Comparison of ENCODE assay signal across 26 cellular contexts in the genomic region with DNA sequence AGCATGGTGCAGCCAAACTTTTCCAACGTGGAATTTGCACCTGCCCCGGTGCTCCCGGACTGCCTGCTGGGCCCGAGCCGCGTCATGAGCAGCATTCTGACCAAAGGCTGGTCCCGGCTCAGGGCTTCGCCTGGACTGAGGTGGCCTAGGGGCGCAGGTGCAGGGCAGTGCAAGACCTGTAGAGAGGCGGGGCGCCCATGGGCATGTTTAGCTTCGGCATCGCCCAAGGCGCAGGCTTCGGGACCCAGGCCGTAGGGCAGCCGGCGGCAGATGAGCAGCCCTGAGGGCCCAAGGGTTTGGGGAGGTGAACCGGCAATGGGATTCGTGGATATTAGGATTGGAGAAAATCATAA. TPM values are rescaled to one million over a fixed set of nuclear protein-coding genes. Genes with fewer than 3 reads are reported as not detected.
DNase-seq lines count a peak whose midpoint lies in the region; ATAC-seq and TF ChIP-seq lines count a peak whose summit lies in the region.
"Had no signal": no experiment of that assay in that cellular context is flagged by ENCODE, and none has a peak within 500 bp of the region (broad histone marks: within the 10 kb centered on the region; RNA-seq: fewer than 3 reads in every experiment).

No MANE protein-coding gene starts in this region.

- no peak overlapping the region for H2BK15ac ChIP-seq in H9 (ENCODE audit: low read depth, low read length)

- H4K5ac ChIP-seq in H9 (ENCODE audit: insufficient read length, low read depth, low read length): no peak overlapping the region

- H3K4me2 ChIP-seq in H9 (ENCODE audit: insufficient read depth, insufficient read length, low read length): peak overlapping the region; percentile 4
- no peak overlapping the region for H3K4me2 ChIP-seq in osteoblast (ENCODE audit: insufficient read depth, low read length)

- H2AFZ ChIP-seq in H9 (ENCODE audit: low read length) (no peak overlapping the region), osteoblast (ENCODE audit: low read length) (no peak overlapping the region)

- no peaks in the 10 kb centered on the region for H3K36me3 ChIP-seq in effector memory CD4-positive, alpha-beta T cell (ENCODE audit: control insufficient read depth, insufficient read depth, low read length)
- no peaks in the 10 kb centered on the region for H3K36me3 ChIP-seq in osteoblast (ENCODE audit: insufficient read depth, low read length)
- no peaks in the 10 kb centered on the region for H3K36me3 ChIP-seq in thyroid gland
- H3K36me3 ChIP-seq: neural progenitor cell, SJSA1 had no signal

- H2BK120ac ChIP-seq in H9 (ENCODE audit: low read depth, low read length, poor library complexity, severe bottlenecking): no peak overlapping the region

- intact Hi-C loops in activated naive CD4-positive, alpha-beta T cell treated with anti-CD3 and anti-CD28 coated beads for 36 hours (cut with micrococcal nuclease): no loop called here
- intact Hi-C loops in thyroid gland (cut with DNase I): no loop called here

- H3K27me3 ChIP-seq in H9 (ENCODE audit: insufficient read depth, low read length): peaks cover 14% of the 10 kb centered on the region
- no peaks in the 10 kb centered on the region for H3K27me3 ChIP-seq in effector memory CD4-positive, alpha-beta T cell (replicated peaks; ENCODE audit: control insufficient read depth, insufficient read depth, low read length, poor library complexity, severe bottlenecking)
- peaks cover 28% of the 10 kb centered on the region for H3K27me3 ChIP-seq in osteoblast (ENCODE audit: insufficient read depth, low read length)
- H3K27me3 ChIP-seq in thyroid gland: peaks cover 7% of the 10 kb centered on the region

- no peaks in the 10 kb centered on the region for H3K36me3 Mint-ChIP-seq in activated naive CD4-positive, alpha-beta T cell treated with anti-CD3 and anti-CD28 coated beads for 36 hours (ENCODE audit: low read depth)
- H3K36me3 Mint-ChIP-seq in H9 (ENCODE audit: insufficient read depth in 1 of 3, low read depth in 3 of 3): no peaks in the 10 kb centered on the region
- H3K36me3 Mint-ChIP-seq: neural progenitor cell; stimulated activated naive B cell treated with anti-CD40 and anti-IgM and Interleukin-4, amounts not matched to agents 10 μg/mL and 1 μg/mL and 100 μg/mL, for 72 hours had no signal

- H3K27ac ChIP-seq in H9 (ENCODE audit: insufficient read length, low read depth, low read length) (no peak overlapping the region), osteoblast (ENCODE audit: low read depth, low read length) (no peak overlapping the region), thyroid gland (no peak overlapping the region)
- peak overlapping the region; percentile 53 for H3K27ac ChIP-seq in effector memory CD4-positive, alpha-beta T cell (ENCODE audit: insufficient read depth, low read length, poor library complexity, severe bottlenecking)
- H3K27ac ChIP-seq: neural progenitor cell, SJSA1 had no signal

- no peak overlapping the region for H2BK20ac ChIP-seq in H9 (ENCODE audit: low read depth, low read length, poor library complexity, severe bottlenecking)

- no peak overlapping the region for H3K56ac ChIP-seq in H9 (ENCODE audit: insufficient read length, low read depth, low read length)

- no peak overlapping the region for H3K27ac Mint-ChIP-seq in activated naive CD4-positive, alpha-beta T cell treated with anti-CD3 and anti-CD28 coated beads for 36 hours
- no peak overlapping the region for H3K27ac Mint-ChIP-seq in H9
- H3K27ac Mint-ChIP-seq: neural progenitor cell; progenitor cell of endocrine pancreas; stimulated activated naive B cell treated with anti-CD40 and anti-IgM and Interleukin-4, amounts not matched to agents 10 μg/mL and 1 μg/mL and 100 μg/mL, for 72 hours; T-helper 1 cell treated with Interleukin-12 subunit alpha and Interleukin-12 subunit beta and Interleukin-4 antibody, amounts not matched to agents 30 μg/mL and 1 μg/mL, for 36 hours had no signal

- H3K23ac ChIP-seq in H9 (ENCODE audit: insufficient read length, low read depth, low read length): no peak overlapping the region

- no peak for TF ChIP-seq POLR2A in thyroid gland (IDR thresholded peaks at IDR 0.05)

- peak overlapping the region; percentile 64 for H3K4me3 ChIP-seq in effector memory CD4-positive, alpha-beta T cell (ENCODE audit: insufficient read depth, low read depth, low read length, poor library complexity, severe bottlenecking)
- H3K4me3 ChIP-seq in osteoblast (ENCODE audit: insufficient read depth, low read length): no peak overlapping the region
- H3K4me3 ChIP-seq in thyroid gland (replicated peaks in 1 of 3): no peak overlapping the region
- H3K4me3 ChIP-seq: SJSA1 had no signal

- no peak overlapping the region for H3K18ac ChIP-seq in H9 (ENCODE audit: insufficient read length, low read depth, low read length)

- H3K79me1 ChIP-seq in H9 (ENCODE audit: insufficient read depth, low read depth, low read length, poor library complexity, severe bottlenecking): no peaks in the 10 kb centered on the region

- H3K4me3 Mint-ChIP-seq in activated naive CD4-positive, alpha-beta T cell treated with anti-CD3 and anti-CD28 coated beads for 36 hours: peak overlapping the region; percentile 38
- H3K4me3 Mint-ChIP-seq in H9: no peak overlapping the region

- no peak overlapping the region for H4K91ac ChIP-seq in H9 (ENCODE audit: insufficient read length, low read depth, low read length)

- peaks cover 7% of the 10 kb centered on the region for H3K9me3 Mint-ChIP-seq in activated naive CD4-positive, alpha-beta T cell treated with anti-CD3 and anti-CD28 coated beads for 36 hours
- H3K9me3 Mint-ChIP-seq in H9: peaks cover 0 to 2% of the 10 kb centered on the region in 2 experiments; a peak in 1 of 5 replicates

- H3K4me1 ChIP-seq in H9 (ENCODE audit: insufficient read depth, low read length) (no peaks in the 10 kb centered on the region), osteoblast (ENCODE audit: insufficient read depth, low read length) (no peaks in the 10 kb centered on the region), thyroid gland (peaks cover 0 to 9% of the 10 kb centered on the region in 2 donors)
- H3K4me1 ChIP-seq in effector memory CD4-positive, alpha-beta T cell (ENCODE audit: control insufficient read depth, insufficient read depth, low read length, poor library complexity, severe bottlenecking): peaks cover 18% of the 10 kb centered on the region
- H3K4me1 ChIP-seq: neural progenitor cell had no signal

- H2AK5ac ChIP-seq in H9 (ENCODE audit: insufficient read length, low read length): no peak overlapping the region

- peaks cover 2% of the 10 kb centered on the region for H4K20me1 ChIP-seq in H9 (ENCODE audit: control insufficient read depth, insufficient read depth, insufficient read length)
- H4K20me1 ChIP-seq in osteoblast (ENCODE audit: insufficient read depth, low read length): no peaks in the 10 kb centered on the region

- H4K8ac ChIP-seq in H9 (replicated peaks; ENCODE audit: insufficient read length, low read depth, low read length): no peak overlapping the region

- DNase-seq in activated naive CD4-positive, alpha-beta T cell treated with anti-CD3 and anti-CD28 coated beads for 36 hours: no peak
- no peak for DNase-seq in activated naive CD4-positive, alpha-beta T cell treated with Interleukin-2 at 50 U/mL for 16 hours
- DNase-seq in H9 (peak; percentile 48), osteoblast (ENCODE audit: insufficient read length, low spot score, missing footprints) (peak; percentile 1), thyroid gland (no peak)
- no peak for DNase-seq in effector memory CD4-positive, alpha-beta T cell
- DNase-seq: activated CD4-positive, alpha-beta T cell treated with anti-CD3 and anti-CD28 coated beads for 48 hours; activated naive CD4-positive, alpha-beta T cell treated with anti-CD3 and anti-CD28 coated beads, Interleukin-2, amount 50 U/mL, for 16 hours; activated T-cell treated with anti-CD3 and anti-CD28 coated beads for 4 hours; cerebellar nuclear complex; left ventricle myocardium superior; NCI-H1092 treated with DMSO at 0.1 percent for 48 hours; NCI-H2081 treated with DMSO at 0.1 percent for 48 hours; NK-92 treated with Interleukin-12 subunit alpha and Interleukin-12 subunit beta, amount 100 ng/mL, for 24 hours; stimulated activated CD4-positive, alpha-beta T cell treated with anti-CD3 and anti-CD28 coated beads, Interleukin-1b, Interleukin-23, amount 100 ng/mL, for 48 hours; stimulated activated naive B cell treated with anti-CD40 and anti-IgM and Interleukin-4, amounts not matched to agents 10 μg/mL and 1 μg/mL and 100 μg/mL, for 72 hours had no signal

- TF ChIP-seq CTCF in H9 (conservative IDR thresholded peaks at IDR 0.05): no peak
- no peak for TF ChIP-seq CTCF in osteoblast (IDR thresholded peaks at IDR 0.05; ENCODE audit: extremely low read depth, low read depth, low read length)
- TF ChIP-seq CTCF in thyroid gland (IDR thresholded peaks at IDR 0.05): no peak

- CTCF ChIA-PET in activated naive CD4-positive, alpha-beta T cell treated with anti-CD3 and anti-CD28 coated beads for 36 hours (lab: Charles Lee): no interaction called here

- no peaks in the 10 kb centered on the region for H3K23me2 ChIP-seq in H9 (ENCODE audit: insufficient read length, low read depth, low read length, poor library complexity, severe bottlenecking)

- H3K27me3 Mint-ChIP-seq in activated naive CD4-positive, alpha-beta T cell treated with anti-CD3 and anti-CD28 coated beads for 36 hours (ENCODE audit: low read depth): no peaks in the 10 kb centered on the region
- H3K27me3 Mint-ChIP-seq in H9 (ENCODE audit: low read depth): peaks cover 51% of the 10 kb centered on the region

- WGBS in H9 (ENCODE audit: extremely low coverage, insufficient read length, low lambda C conversion rate): no CpG with 5 or more reads among the region's 20 CpGs
- 34 to 41% methylated on average over 18 of the region's 20 CpGs for WGBS in thyroid gland, 2 donors

- H3T11ph ChIP-seq in H9 (ENCODE audit: low read length): no peak overlapping the region

- no peak overlapping the region for H2BK12ac ChIP-seq in H9 (ENCODE audit: insufficient read length, low read depth, low read length)

- H3K79me2 ChIP-seq in H9 (ENCODE audit: insufficient read depth, low read length): no peaks in the 10 kb centered on the region
- H3K79me2 ChIP-seq in osteoblast (ENCODE audit: insufficient read depth, low read length): no peaks in the 10 kb centered on the region

- no peak overlapping the region for H3K9ac ChIP-seq in H9 (ENCODE audit: extremely low read depth, insufficient read length, low read length)
- H3K9ac ChIP-seq: neural progenitor cell had no signal

- peaks cover 23% of the 10 kb centered on the region for H3K4me1 Mint-ChIP-seq in activated naive CD4-positive, alpha-beta T cell treated with anti-CD3 and anti-CD28 coated beads for 36 hours (ENCODE audit: low read depth)
- 0 out of 4 replicates have a peak, but pooled peaks cover 0 to 3% of the 10 kb centered on the region in 2 experiments for H3K4me1 Mint-ChIP-seq in H9
- H3K4me1 Mint-ChIP-seq: neural progenitor cell had no signal

- no peak overlapping the region for H3K4ac ChIP-seq in H9 (ENCODE audit: low read depth, low read length)

- no peak overlapping the region for H2BK5ac ChIP-seq in H9 (ENCODE audit: insufficient read length, low read length)

- ATAC-seq in HG03342 (IDR thresholded peaks at IDR 0.05; ENCODE audit: unreplicated experiment): no peak
- no peak for ATAC-seq in GM18873 (IDR thresholded peaks at IDR 0.05; ENCODE audit: low FRiP score, unreplicated experiment)

- H3K14ac ChIP-seq in H9 (ENCODE audit: insufficient read depth, low read length): no peak overlapping the region

- no peaks in the 10 kb centered on the region for H3K9me3 ChIP-seq in H9 (ENCODE audit: control insufficient read depth, low read depth, low read length)
- no peaks in the 10 kb centered on the region for H3K9me3 ChIP-seq in effector memory CD4-positive, alpha-beta T cell (ENCODE audit: control insufficient read depth, low read length)
- H3K9me3 ChIP-seq in osteoblast (ENCODE audit: low read depth, low read length): no peaks in the 10 kb centered on the region
- H3K9me3 ChIP-seq in thyroid gland: no peaks in the 10 kb centered on the region

RNA-seq across cellular contexts. Expression of gene LRFN3, which starts 23.8 kb away (rescaled TPM):
- total RNA-seq in activated naive CD4-positive, alpha-beta T cell treated with anti-CD3 and anti-CD28 coated beads for 36 hours: 1 to 10 TPM; 4.0 TPM
- total RNA-seq in H9 (2021) (18.4 and 20.5 TPM in 2 replicates), osteoblast (4.4 and 6.9 TPM in 2 replicates), thyroid gland (10 to 100 TPM in 3 of 4 donors, 1 to 10 TPM in 1; 7.1 to 15.5 (median 11.1) TPM)

RNA-seq across cellular contexts. Expression of gene SDHAF1, which starts 35.0 kb away (rescaled TPM):
- 10 to 100 TPM; 13.1 to 13.8 TPM for total RNA-seq in activated naive CD4-positive, alpha-beta T cell treated with anti-CD3 and anti-CD28 coated beads for 36 hours
- 14.7 and 16.0 TPM in 2 replicates for total RNA-seq in H9 (2021)
- 15.3 and 21.0 TPM in 2 replicates for total RNA-seq in osteoblast
- total RNA-seq in thyroid gland: 10 to 100 TPM; 51.4 to 96.8 (median 66.7) TPM

RNA-seq across cellular contexts. Expression of gene SYNE4, which starts 48.7 kb away (rescaled TPM):
- 1 to 10 TPM; 1.1 to 2.1 TPM for total RNA-seq in activated naive CD4-positive, alpha-beta T cell treated with anti-CD3 and anti-CD28 coated beads for 36 hours
- total RNA-seq in H9 (2021) (19.2 and 20.4 TPM in 2 replicates), osteoblast (under 0.01 TPM in 1 of 2 replicates, not detected in the other), thyroid gland (10 to 100 TPM in 3 of 4 donors, 1 to 10 TPM in 1; 9.7 to 15.4 (median 12.6) TPM)
- total RNA-seq: fibroblast of villous mesenchyme, skeletal muscle tissue had no signal

RNA-seq across cellular contexts. Expression of gene TYROBP, which starts 51.8 kb away (rescaled TPM):
- total RNA-seq in activated naive CD4-positive, alpha-beta T cell treated with anti-CD3 and anti-CD28 coated beads for 36 hours: not detected
- total RNA-seq in H9 (2021) (not detected in 2 replicates), osteoblast (0.36 TPM in 1 of 2 replicates, not detected in the other), thyroid gland (10 to 100 TPM; 10.1 to 80.4 (median 27.5) TPM)
- total RNA-seq: astrocyte, epithelial cell of proximal tubule, fibroblast of villous mesenchyme, progenitor cell of endocrine pancreas, SJSA1 had no signal

RNA-seq across cellular contexts. Expression of gene ALKBH6, which starts 54.1 kb away (rescaled TPM):
- 10 to 100 TPM; 36.9 to 37.8 TPM for total RNA-seq in activated naive CD4-positive, alpha-beta T cell treated with anti-CD3 and anti-CD28 coated beads for 36 hours
- 28.0 and 32.5 TPM in 2 replicates for total RNA-seq in H9 (2021)
- 8.3 and 12.3 TPM in 2 replicates for total RNA-seq in osteoblast
- total RNA-seq in thyroid gland: 10 to 100 TPM; 15.4 to 60.9 (median 32.0) TPM

Comparison
In these comparisons a context has a peak if more than half of its experiments do, and no peak if none do; other contexts are left out.
1. DNase-seq: peak in H9 (single experiment) and osteoblast (single experiment); none in activated naive CD4-positive, alpha-beta T cell treated with anti-CD3 and anti-CD28 coated beads for 36 hours (single experiment), activated naive CD4-positive, alpha-beta T cell treated with Interleukin-2 at 50 U/mL for 16 hours (single experiment), effector memory CD4-positive, alpha-beta T cell (0 of 3) and thyroid gland (0 of 2).